Comparison of ENCODE assay signal across 8 cellular contexts in genomic region chr19:14005381-14006084, GRCh38. TPM values are rescaled to one million over a fixed set of nuclear protein-coding genes. Genes with fewer than 3 reads are reported as not detected.
A peak's percentile ranks its signal among the peaks of the same experiment; 100 is the strongest.
DNase-seq lines count a peak whose midpoint lies in the region; ATAC-seq and TF ChIP-seq lines count a peak whose summit lies in the region.

No MANE protein-coding gene starts in this region.

- H2AFZ ChIP-seq in H9 (ENCODE audit: low read length), result no peak overlapping the region

- no peak overlapping the region; the same call in 1 of the 2 replicates for H3K4ac ChIP-seq in H9 (ENCODE audit: low read depth, low read length)

- peak overlapping the region; percentile 63 to 94 (median 65); a peak in 6 of 7 replicates for H3K27ac Mint-ChIP-seq in H9
- H3K27ac Mint-ChIP-seq in T-helper 1 cell treated with Interleukin-12 subunit alpha and Interleukin-12 subunit beta and Interleukin-4 antibody, amounts not matched to agents 30 μg/mL and 1 μg/mL, for 36 hours, result peak overlapping the region; percentile 89

- no peaks in the 10 kb centered on the region for H3K79me2 ChIP-seq in H9 (ENCODE audit: insufficient read depth, low read length)

- no peaks in the 10 kb centered on the region for H3K23me2 ChIP-seq in H9 (ENCODE audit: insufficient read length, low read depth, low read length, poor library complexity, severe bottlenecking)

- DNase-seq in DMS53 treated with DMSO at 0.1 percent for 48 hours (lab: John Stamatoyannopoulos, UW; ENCODE audit: unreplicated experiment), result peak; percentile 13
- peak; percentile 90 for DNase-seq in H9
- DNase-seq in NCI-H1092 (lab: John Stamatoyannopoulos, UW), result peak; percentile 80
- DNase-seq in amniotic epithelial cell (ENCODE audit: low read depth), result peak; percentile 77
- peak; percentile 93 to 97 (median 96) for DNase-seq in right cardiac atrium
- peak; percentile 91 to 96 for DNase-seq in psoas muscle
- peak; percentile 96 for DNase-seq in upper lobe of right lung

- no peak overlapping the region for H3T11ph ChIP-seq in H9 (ENCODE audit: low read length)

- H3K23ac ChIP-seq in H9 (ENCODE audit: insufficient read length, low read depth, low read length), result no peak overlapping the region

- H3K27me3 Mint-ChIP-seq in H9 (ENCODE audit: low read depth), result no peaks in the 10 kb centered on the region; the same call in none of the 2 replicates
- no peaks in the 10 kb centered on the region for H3K27me3 Mint-ChIP-seq in T-helper 1 cell treated with Interleukin-12 subunit alpha and Interleukin-12 subunit beta and Interleukin-4 antibody, amounts not matched to agents 30 μg/mL and 1 μg/mL, for 36 hours (ENCODE audit: low read depth)

- no peaks in the 10 kb centered on the region for H4K20me1 ChIP-seq in H9 (ENCODE audit: control insufficient read depth, insufficient read depth, insufficient read length)

- H4K5ac ChIP-seq in H9 (ENCODE audit: insufficient read length, low read depth, low read length), result no peak overlapping the region

- H3K56ac ChIP-seq in H9 (ENCODE audit: insufficient read length, low read depth, low read length), result no peak overlapping the region

- H3K27me3 ChIP-seq in H9 (ENCODE audit: insufficient read depth, low read length) (no peaks in the 10 kb centered on the region), right cardiac atrium (ENCODE audit: control insufficient read depth, insufficient read depth) (no peaks in the 10 kb centered on the region), psoas muscle (ENCODE audit: insufficient read depth in 3 of 3, low read length in 2 of 3) (no peaks in the 10 kb centered on the region), upper lobe of right lung (no peaks in the 10 kb centered on the region)

- peaks cover 13 to 14% of the 10 kb centered on the region in 2 experiments; a peak in 3 of 4 replicates for H3K4me1 Mint-ChIP-seq in H9
- H3K4me1 Mint-ChIP-seq in T-helper 1 cell treated with Interleukin-12 subunit alpha and Interleukin-12 subunit beta and Interleukin-4 antibody, amounts not matched to agents 30 μg/mL and 1 μg/mL, for 36 hours (ENCODE audit: low read depth), result peaks cover 41% of the 10 kb centered on the region

- no CpG with 5 or more reads among the region's 50 CpGs for WGBS in H9 (ENCODE audit: extremely low coverage, insufficient read length, low lambda C conversion rate)
- WGBS in right cardiac atrium, result 3% methylated on average over 50 of the region's 50 CpGs
- WGBS in psoas muscle, 3 donors, result 6 to 20% (median 11%) methylated on average over 15 to 50 of the region's 50 CpGs

- H2BK5ac ChIP-seq in H9 (ENCODE audit: insufficient read length, low read length), result no peak overlapping the region

- no peak for TF ChIP-seq CTCF in H9 (conservative IDR thresholded peaks at IDR 0.05)
- TF ChIP-seq CTCF in psoas muscle (IDR thresholded peaks at IDR 0.05), result no peak
- no peak for TF ChIP-seq CTCF in upper lobe of right lung (IDR thresholded peaks at IDR 0.05)

- H3K36me3 ChIP-seq in psoas muscle (ENCODE audit: insufficient read depth in 1 of 2, low read depth in 1 of 2) (no peaks in the 10 kb centered on the region), upper lobe of right lung (no peaks in the 10 kb centered on the region)

- H2BK120ac ChIP-seq in H9 (ENCODE audit: low read depth, low read length, poor library complexity, severe bottlenecking), result peak overlapping the region; percentile 97

- peaks cover 0 to 4% (median 2%) of the 10 kb centered on the region in 3 experiments; a peak in 2 of 7 replicates for H3K36me3 Mint-ChIP-seq in H9 (ENCODE audit: insufficient read depth in 1 of 3, low read depth in 3 of 3)
- H3K36me3 Mint-ChIP-seq in T-helper 1 cell treated with Interleukin-12 subunit alpha and Interleukin-12 subunit beta and Interleukin-4 antibody, amounts not matched to agents 30 μg/mL and 1 μg/mL, for 36 hours (ENCODE audit: low read depth), result peaks cover 3% of the 10 kb centered on the region

- H2BK12ac ChIP-seq in H9 (ENCODE audit: insufficient read length, low read depth, low read length), result no peak overlapping the region

- H2BK15ac ChIP-seq in H9 (ENCODE audit: low read depth, low read length), result no peak overlapping the region

- H3K27ac ChIP-seq in H9 (ENCODE audit: insufficient read length, low read depth, low read length) (no peak overlapping the region), right cardiac atrium (ENCODE audit: low read length) (peak overlapping the region; percentile 95), psoas muscle (peak overlapping the region; percentile 98), upper lobe of right lung (peak overlapping the region; percentile 100)

- H3K4me1 ChIP-seq in H9 (ENCODE audit: insufficient read depth, low read length) (no peaks in the 10 kb centered on the region), right cardiac atrium (ENCODE audit: control insufficient read depth, insufficient read depth, low read length) (peaks cover 7% of the 10 kb centered on the region), psoas muscle (peaks cover 45% of the 10 kb centered on the region), upper lobe of right lung (peaks cover 35% of the 10 kb centered on the region)

- no peak overlapping the region for H2AK5ac ChIP-seq in H9 (ENCODE audit: insufficient read length, low read length)

- H4K8ac ChIP-seq in H9 (replicated peaks; ENCODE audit: insufficient read length, low read depth, low read length), result no peak overlapping the region

- no peak overlapping the region for H3K4me2 ChIP-seq in H9 (ENCODE audit: insufficient read depth, insufficient read length, low read length)

- H2BK20ac ChIP-seq in H9 (ENCODE audit: low read depth, low read length, poor library complexity, severe bottlenecking), result no peak overlapping the region

- no peak overlapping the region for H3K9ac ChIP-seq in H9 (ENCODE audit: extremely low read depth, insufficient read length, low read length)

- H3K18ac ChIP-seq in H9 (ENCODE audit: insufficient read length, low read depth, low read length), result peak overlapping the region; percentile 81

- peak overlapping the region; percentile 82 to 93 for H3K4me3 Mint-ChIP-seq in H9
- peak overlapping the region; percentile 97 for H3K4me3 Mint-ChIP-seq in T-helper 1 cell treated with Interleukin-12 subunit alpha and Interleukin-12 subunit beta and Interleukin-4 antibody, amounts not matched to agents 30 μg/mL and 1 μg/mL, for 36 hours

- peak overlapping the region; percentile 94 for H3K4me3 ChIP-seq in right cardiac atrium (ENCODE audit: low read length)
- peak overlapping the region; percentile 82 for H3K4me3 ChIP-seq in psoas muscle
- peak overlapping the region; percentile 71 for H3K4me3 ChIP-seq in upper lobe of right lung

- H3K79me1 ChIP-seq in H9 (ENCODE audit: insufficient read depth, low read depth, low read length, poor library complexity, severe bottlenecking), result no peaks in the 10 kb centered on the region

- H3K9me3 Mint-ChIP-seq in H9, result peaks cover 0 to 6% of the 10 kb centered on the region in 2 experiments; a peak in 2 of 5 replicates
- H3K9me3 Mint-ChIP-seq in T-helper 1 cell treated with Interleukin-12 subunit alpha and Interleukin-12 subunit beta and Interleukin-4 antibody, amounts not matched to agents 30 μg/mL and 1 μg/mL, for 36 hours, result no peaks in the 10 kb centered on the region

- peak; percentile 71 to 77 for ATAC-seq in right cardiac atrium
- peak; percentile 66 to 70 (median 68) for ATAC-seq in psoas muscle
- ATAC-seq in upper lobe of right lung, result peak; percentile 84

- intact Hi-C loops in right cardiac atrium (cut with DNase I), result no loop called here
- intact Hi-C loops in psoas muscle (cut with DNase I), result loop anchor here in 1 of 2 donors (5.0 kb wide), 1 partner anchor 67 kb away; the partner anchor contains the start of gene MISP3
- intact Hi-C loops in upper lobe of right lung (cut with DNase I), result no loop called here

- no peak overlapping the region for H4K91ac ChIP-seq in H9 (ENCODE audit: insufficient read length, low read depth, low read length)

- H3K9me3 ChIP-seq in H9 (ENCODE audit: control insufficient read depth, low read depth, low read length) (no peaks in the 10 kb centered on the region), right cardiac atrium (ENCODE audit: control insufficient read depth, low read length) (no peaks in the 10 kb centered on the region), psoas muscle (no peaks in the 10 kb centered on the region), upper lobe of right lung (no peaks in the 10 kb centered on the region)

- peak overlapping the region; percentile 90; the same call in 1 of the 2 replicates for H3K14ac ChIP-seq in H9 (ENCODE audit: insufficient read depth, low read length)

RNA-seq across cellular contexts. Expression of gene RFX1, which starts 0.6 kb away (rescaled TPM):
- total RNA-seq in H9 (2021) (19.2 and 21.4 TPM in 2 replicates), right cardiac atrium (10 to 100 TPM; 10.9 to 15.6 (median 13.5) TPM), psoas muscle (10 to 100 TPM in 1 of 4 donors, 1 to 10 TPM in 3; 5.9 to 10.1 (median 7.8) TPM), upper lobe of right lung (17.8 TPM)
- polyA plus RNA-seq in right cardiac atrium (7.0 TPM), psoas muscle (1 to 10 TPM; 2.9 to 6.4 (median 5.1) TPM)

RNA-seq across cellular contexts. Expression of gene RLN3, which starts 22.4 kb away (rescaled TPM):
- total RNA-seq in H9 (2021) (not detected in 2 replicates), right cardiac atrium (not detected), psoas muscle (not detected), upper lobe of right lung (not detected)
- polyA plus RNA-seq in right cardiac atrium (not detected), psoas muscle (not detected)

RNA-seq across cellular contexts. Expression of gene IL27RA, which starts 26.0 kb away (rescaled TPM):
- total RNA-seq in H9 (2021) (13.6 and 14.6 TPM in 2 replicates), right cardiac atrium (1 to 10 TPM; 3.3 to 4.7 (median 3.7) TPM), psoas muscle (1 to 10 TPM; 2.3 to 3.7 (median 2.9) TPM), upper lobe of right lung (16.2 TPM)
- polyA plus RNA-seq in right cardiac atrium (3.4 TPM), psoas muscle (1 to 10 TPM; 1.5 to 3.2 (median 2.5) TPM)

RNA-seq across cellular contexts. Expression of gene DCAF15, which starts 53.2 kb away (rescaled TPM):
- total RNA-seq in H9 (2021), result 82.2 and 82.5 TPM in 2 replicates
- 10 to 100 TPM; 20.3 to 24.1 (median 21.1) TPM for total RNA-seq in right cardiac atrium
- 21.5 TPM for polyA plus RNA-seq in right cardiac atrium
- 10 to 100 TPM in 3 of 4 donors, 1 to 10 TPM in 1; 9.2 to 25.3 (median 16.0) TPM for total RNA-seq in psoas muscle
- 10 to 100 TPM; 13.8 to 24.5 (median 16.6) TPM for polyA plus RNA-seq in psoas muscle
- 35.1 TPM for total RNA-seq in upper lobe of right lung

RNA-seq across cellular contexts. Expression of gene PALM3, which starts 56.3 kb away (rescaled TPM):
- total RNA-seq in H9 (2021), result 11.5 and 13.5 TPM in 2 replicates
- under 1 TPM; 0.38 to 0.58 (median 0.48) TPM for total RNA-seq in right cardiac atrium
- 0.45 TPM for polyA plus RNA-seq in right cardiac atrium
- not detected for total RNA-seq in psoas muscle
- polyA plus RNA-seq in psoas muscle, result under 1 TPM in 2 of 3 donors, not detected in 1; 0.04 to 0.05 TPM
- total RNA-seq in upper lobe of right lung, result 10.0 TPM

Comparison
In these comparisons a context has a peak if more than half of its experiments do, and no peak if none do; other contexts are left out.
1. DNase-seq: peak in every context shown above with its lines; median percentile 96 in right cardiac atrium; 96 in upper lobe of right lung; 94 in psoas muscle; 90 in H9; 80 in NCI-H1092; 77 in amniotic epithelial cell; 13 in DMS53 treated with DMSO at 0.1 percent for 48 hours.